ENCODE assay signal across 8 cellular contexts in the genomic region with DNA sequence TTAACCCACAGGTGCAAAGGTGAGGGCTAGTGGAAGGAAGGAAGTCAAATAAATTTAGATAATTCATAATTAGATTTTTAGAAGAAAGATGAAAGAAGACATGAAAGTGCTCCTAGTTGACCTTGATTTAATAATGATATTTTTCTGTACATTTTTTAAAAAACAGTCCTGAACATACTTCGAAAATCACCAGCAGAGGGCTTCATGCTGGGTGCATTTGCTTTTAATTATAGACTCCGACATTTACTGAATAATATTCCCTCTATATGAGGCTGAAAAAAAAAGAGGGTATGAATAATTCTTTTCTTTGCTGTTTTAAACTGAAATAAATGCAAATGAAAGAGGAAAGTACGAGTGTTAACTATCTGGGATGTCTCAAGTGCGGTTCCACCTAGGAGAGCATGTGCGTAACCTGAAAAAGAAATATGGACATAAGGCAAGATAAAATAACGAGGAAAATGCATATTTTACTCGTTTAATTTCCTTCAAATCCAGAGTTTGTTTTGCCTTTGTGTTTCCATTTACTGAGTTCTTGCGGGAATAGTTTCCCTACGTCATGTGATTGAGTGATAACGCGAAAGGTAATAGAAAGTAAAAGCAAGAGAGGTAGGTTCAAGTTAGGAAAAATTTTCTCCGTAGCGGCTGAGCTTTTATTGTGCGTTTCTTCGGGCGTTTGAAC. TPM values are rescaled to one million over a fixed set of nuclear protein-coding genes. Genes with fewer than 3 reads are reported as not detected.
DNase-seq lines count a peak whose midpoint lies in the region; ATAC-seq and TF ChIP-seq lines count a peak whose summit lies in the region.

No MANE protein-coding gene starts in this region.

- H3K9me3 ChIP-seq in muscle layer of duodenum (ENCODE audit: control insufficient read depth in 1 of 2, low read length in 2 of 2), result no peaks in the 10 kb centered on the region

- peaks cover 60% of the 10 kb centered on the region for H3K27me3 Mint-ChIP-seq in MCF 10A (ENCODE audit: insufficient read depth, unreplicated experiment)

- BruUV-seq in MCF 10A (replicated peaks; lab: Mats Ljungman, UMichigan), result no TSS peak

- peak; percentile 41 for DNase-seq in SKM-1 (lab: John Stamatoyannopoulos, UW; ENCODE audit: unreplicated experiment)
- DNase-seq in SKM-1 treated with dmso at 0.1 percent for 144 hours (lab: John Stamatoyannopoulos, UW; ENCODE audit: unreplicated experiment), result no peak
- peak; percentile 33 for DNase-seq in MCF 10A (ENCODE audit: unreplicated experiment)
- DNase-seq in globus pallidus (ENCODE audit: low spot score), result no peak

- peak; percentile 61 for ATAC-seq in GM21723 (IDR thresholded peaks at IDR 0.05; ENCODE audit: unreplicated experiment)
- no peak for ATAC-seq in activated CD4-positive, CD25-positive, alpha-beta regulatory T cell treated with anti-CD3 and anti-CD28 coated beads, Interleukin-2, amount 50 U/mL, for 24 hours

- POLR2A ChIA-PET in MCF 10A (lab: Yijun Ruan, JAX), result no interaction called here

- H3K27ac Mint-ChIP-seq in MCF 10A (ENCODE audit: low read depth, unreplicated experiment), result peak overlapping the region; percentile 55

- H3K9me3 Mint-ChIP-seq in MCF 10A (ENCODE audit: unreplicated experiment), result no peaks in the 10 kb centered on the region

- H3K27ac ChIP-seq in muscle layer of duodenum (ENCODE audit: low read length), result no peak overlapping the region

- H3K4me1 ChIP-seq in muscle layer of duodenum (ENCODE audit: control insufficient read depth in 1 of 2, insufficient read depth in 2 of 2, low read length in 2 of 2), result peaks cover 0 to 21% of the 10 kb centered on the region in 2 donors

- peaks cover 10% of the 10 kb centered on the region for H3K4me1 Mint-ChIP-seq in MCF 10A (ENCODE audit: insufficient read depth, unreplicated experiment)

- H3K4me3 ChIP-seq in muscle layer of duodenum (ENCODE audit: low read depth in 1 of 2, low read length in 2 of 2), result peak overlapping the region; percentile 74 to 81

- CTCF ChIA-PET in MCF 10A (lab: Yijun Ruan, JAX), result interaction anchor here (0.6 to 1.1 kb wide), 18 partner anchors 14 to 1235 kb away, joined by 3 to 11 read pairs (median 3); no protein-coding TSS in a partner anchor

- peaks cover 7% of the 10 kb centered on the region for H3K36me3 Mint-ChIP-seq in MCF 10A (ENCODE audit: insufficient read depth, unreplicated experiment)

- H3K4me3 Mint-ChIP-seq in MCF 10A (ENCODE audit: unreplicated experiment), result peak overlapping the region; percentile 87

- TF ChIP-seq CTCF in LNCAP (IDR thresholded peaks at IDR 0.05) (peak; percentile 59), MCF 10A (IDR thresholded peaks at IDR 0.05; ENCODE audit: unreplicated experiment) (peak; percentile 64)

- H3K27me3 ChIP-seq in muscle layer of duodenum (ENCODE audit: low read depth, low read length), result peaks cover 27% of the 10 kb centered on the region

- intact Hi-C loops in MCF 10A (cut with micrococcal nuclease), result loop anchor here (1.0 to 5.0 kb wide), 6 partner anchors 535 to 1206 kb away; no protein-coding TSS in a partner anchor

- H3K36me3 ChIP-seq in muscle layer of duodenum (ENCODE audit: control insufficient read depth in 1 of 2, insufficient read depth in 2 of 2, low read length in 2 of 2), result no peaks in the 10 kb centered on the region

RNA-seq across cellular contexts. Expression of a gene that starts 3.1 kb away (rescaled TPM):
- not detected in 2 replicates for total RNA-seq in MCF 10A (2022)

Comparison
In these comparisons a context has a peak if more than half of its experiments do, and no peak if none do; other contexts are left out.
1. DNase-seq: peak in SKM-1 (single experiment) and MCF 10A (single experiment); none in SKM-1 treated with dmso at 0.1 percent for 144 hours (single experiment) and globus pallidus (single experiment).